8 cellular contexts compared by ENCODE assay signal in genomic region chr5:2507611-2508010, GRCh38.
"Had no signal": no experiment of that assay in that cellular context is flagged by ENCODE, and none has a peak within 500 bp of the region (broad histone marks: within the 10 kb centered on the region; RNA-seq: fewer than 3 reads in every experiment).

No MANE protein-coding gene starts in this region.

- H2AFZ ChIP-seq: GM23248 had no signal

- H3K9me3 ChIP-seq: HAP-1 had no signal

- H3K36me3 ChIP-seq: HAP-1 had no signal

- ATAC-seq: HCT116, K562 had no signal

- H3K27ac Mint-ChIP-seq: HFFc6 had no signal

- H3K4me3 ChIP-seq: GM23248, HAP-1, K562 had no signal

- H3K4me3 Mint-ChIP-seq: HFFc6 had no signal

- H3K9ac ChIP-seq: GM23248 had no signal

- H3K4me1 ChIP-seq: HAP-1 had no signal

- H3K27ac ChIP-seq: GM23248 had no signal

- DNase-seq: GM23248, GOT3, H7, HFFc6, IMR-90 had no signal
